Comparison of ENCODE assay signal across 8 cellular contexts in genomic region chr6:42279144-42279781, GRCh38.
DNase-seq lines count a peak whose midpoint lies in the region; ATAC-seq, FAIRE-seq and TF ChIP-seq lines count a peak whose summit lies in the region.

No MANE protein-coding gene starts in this region.

- peak overlapping the region; percentile 66 for H3K9ac ChIP-seq in Loucy (ENCODE audit: low read depth, low read length, poor library complexity, severe bottlenecking)

- H2AFZ ChIP-seq in Loucy (ENCODE audit: low read length), result no peak overlapping the region

- peaks cover 11% of the 10 kb centered on the region in 2 donors for H3K36me3 Mint-ChIP-seq in CD4-positive, alpha-beta memory T cell
- no peaks in the 10 kb centered on the region for H3K36me3 Mint-ChIP-seq in natural killer cell

- peak overlapping the region; percentile 10 for H3K27ac ChIP-seq in CD4-positive, alpha-beta memory T cell (ENCODE audit: low read depth, low read length)

- no peaks in the 10 kb centered on the region for H3K27me3 Mint-ChIP-seq in CD4-positive, alpha-beta memory T cell
- no peaks in the 10 kb centered on the region for H3K27me3 Mint-ChIP-seq in natural killer cell (ENCODE audit: low read depth in 2 of 2)

- peak overlapping the region; percentile 71 for H3K4me2 ChIP-seq in Loucy (ENCODE audit: low read depth, low read length, poor library complexity, severe bottlenecking)

- peak in 3 of 5 donors; percentile 14 to 21 (median 18) for DNase-seq in CD4-positive, alpha-beta memory T cell
- DNase-seq in bronchial epithelial cell (ENCODE audit: low read depth) (peak; percentile 61), natural killer cell (peak; percentile 46), NCI-H1105 treated with DMSO at 0.1 percent for 48 hours (lab: John Stamatoyannopoulos, UW) (no peak), SHP77 treated with DMSO at 0.1 percent for 48 hours (lab: John Stamatoyannopoulos, UW) (no peak)

- H3K4me3 ChIP-seq in CD4-positive, alpha-beta memory T cell (ENCODE audit: low read length in 2 of 2), result no peak overlapping the region
- H3K4me3 ChIP-seq in Loucy (ENCODE audit: low read length, poor library complexity, severe bottlenecking) (peak overlapping the region; percentile 42), bronchial epithelial cell (ENCODE audit: low read depth, low read length) (no peak overlapping the region)

- CTCF ChIA-PET in CD4-positive, alpha-beta memory T cell (lab: Charles Lee; ENCODE audit: partially characterized antibody), result interaction anchor here (1.6 to 5.8 kb wide), 2 partner anchors 111 to 268 kb away, joined by 5 to 24 read pairs; no protein-coding TSS in a partner anchor

- peaks cover 33 to 58% (median 49%) of the 10 kb centered on the region in 4 donors for H3K4me1 Mint-ChIP-seq in CD4-positive, alpha-beta memory T cell
- peaks cover 86 to 88% of the 10 kb centered on the region in 2 donors for H3K4me1 Mint-ChIP-seq in natural killer cell

- H3K27ac Mint-ChIP-seq in CD4-positive, alpha-beta memory T cell, result peak overlapping the region; percentile 65 to 91 (median 87)
- peak overlapping the region; percentile 86 to 91 for H3K27ac Mint-ChIP-seq in natural killer cell

- H3K9me3 ChIP-seq in CD4-positive, alpha-beta memory T cell (ENCODE audit: control insufficient read depth in 1 of 2, low read length in 2 of 2), result no peaks in the 10 kb centered on the region
- H3K9me3 ChIP-seq in Loucy (ENCODE audit: insufficient read depth, low read depth, low read length), result no peaks in the 10 kb centered on the region

- H3K79me2 ChIP-seq in Loucy (ENCODE audit: insufficient read depth, low read length), result peaks cover 34% of the 10 kb centered on the region

- FAIRE-seq in bronchial epithelial cell (lab: Jason Lieb, UNC), result no peak

- POLR2A ChIA-PET in CD4-positive, alpha-beta memory T cell (lab: Charles Lee; ENCODE audit: partially characterized antibody), result interaction anchor here (0.7 to 2.8 kb wide), 6 partner anchors 11 to 285 kb away, joined by 3 to 11 read pairs (median 4); partner anchors contain the start of gene UBR2

- TF ChIP-seq CTCF in Loucy (conservative IDR thresholded peaks at IDR 0.05; ENCODE audit: low read length) (no peak), bronchial epithelial cell (IDR thresholded peaks at IDR 0.05; ENCODE audit: insufficient read depth, low read length, severe bottlenecking) (no peak), natural killer cell (IDR thresholded peaks at IDR 0.05) (no peak)

- H3F3A ChIP-seq in Loucy (ENCODE audit: low read depth), result no peaks in the 10 kb centered on the region

- H3K36me3 ChIP-seq in CD4-positive, alpha-beta memory T cell (ENCODE audit: insufficient read depth, low read length), result peaks cover 3% of the 10 kb centered on the region
- H3K36me3 ChIP-seq in Loucy (ENCODE audit: insufficient read depth, low read length) (no peaks in the 10 kb centered on the region; the same call in 1 of the 2 replicates), bronchial epithelial cell (ENCODE audit: control insufficient read depth, insufficient read depth, low read length) (no peaks in the 10 kb centered on the region)

- H3K4me3 Mint-ChIP-seq in CD4-positive, alpha-beta memory T cell, result peak overlapping the region in 7 of 8 donors; percentile 40 to 65 (median 55)
- H3K4me3 Mint-ChIP-seq in natural killer cell, result peak overlapping the region; percentile 80

- H3K9me2 ChIP-seq in Loucy (replicated peaks; ENCODE audit: low read depth, low read length), result no peaks in the 10 kb centered on the region

- intact Hi-C loops in CD4-positive, alpha-beta memory T cell (cut with micrococcal nuclease), result no loop called here
- intact Hi-C loops in natural killer cell (cut with micrococcal nuclease), result loop anchor here (2.0 kb wide), 1 partner anchor 16 kb away; no protein-coding TSS in a partner anchor

- no peaks in the 10 kb centered on the region for H4K20me1 ChIP-seq in Loucy (ENCODE audit: insufficient read depth, low read length, poor library complexity, severe bottlenecking)

- peaks cover 46% of the 10 kb centered on the region for H3K4me1 ChIP-seq in CD4-positive, alpha-beta memory T cell (ENCODE audit: insufficient read depth, low read length)
- peaks cover 57% of the 10 kb centered on the region for H3K4me1 ChIP-seq in Loucy (ENCODE audit: insufficient read depth, low read length, poor library complexity, severe bottlenecking)

- ATAC-seq in natural killer cell (peak; percentile 64 to 90 (median 84)), HG03280 (IDR thresholded peaks at IDR 0.05; ENCODE audit: unreplicated experiment) (no peak), HG03442 (IDR thresholded peaks at IDR 0.05; ENCODE audit: unreplicated experiment) (no peak)

- H3K9me3 Mint-ChIP-seq in CD4-positive, alpha-beta memory T cell, result no peaks in the 10 kb centered on the region
- no peaks in the 10 kb centered on the region for H3K9me3 Mint-ChIP-seq in natural killer cell

- no peaks in the 10 kb centered on the region for H3K27me3 ChIP-seq in CD4-positive, alpha-beta memory T cell (ENCODE audit: insufficient read depth, low read length)
- no peaks in the 10 kb centered on the region for H3K27me3 ChIP-seq in Loucy (ENCODE audit: insufficient read depth, low read length, poor library complexity, severe bottlenecking)
- H3K27me3 ChIP-seq in bronchial epithelial cell (ENCODE audit: control insufficient read depth, insufficient read depth, low read length), result no peaks in the 10 kb centered on the region

Comparison
In these comparisons a context has a peak if more than half of its experiments do, and no peak if none do; other contexts are left out.
1. DNase-seq: peak in CD4-positive, alpha-beta memory T cell (3 of 5), bronchial epithelial cell (single experiment) and natural killer cell (single experiment); none in NCI-H1105 treated with DMSO at 0.1 percent for 48 hours (single experiment) and SHP77 treated with DMSO at 0.1 percent for 48 hours (single experiment).
2. ATAC-seq: peak in natural killer cell (3 of 3); none in HG03280 (single experiment) and HG03442 (single experiment).